In genomic region chr5:64286381-64286780, GRCh38 we compare ENCODE assay signal across 1 cellular context.
TF ChIP-seq lines count a peak whose summit lies in the region.

No MANE protein-coding gene starts in this region.

TF ChIP-seq in HepG2, 621 proteins besides CTCF, POLR2A, EP300 and RAD21:
- TF ChIP-seq KIAA2018 (CRISPR knock-in tag; IDR thresholded peaks at IDR 0.05; ENCODE audit: borderline replicate concordance), result no peak
- no peak for TF ChIP-seq RXRB (CRISPR knock-in tag; IDR thresholded peaks at IDR 0.05; ENCODE audit: borderline replicate concordance)
- no peak for TF ChIP-seq ZC3H13 (CRISPR knock-in tag; IDR thresholded peaks at IDR 0.05)
- peak; percentile 79 for TF ChIP-seq MAFF (IDR thresholded peaks at IDR 0.05; ENCODE audit: low read depth, low read length)
- no peak for TF ChIP-seq MIER2 (CRISPR knock-in tag; IDR thresholded peaks at IDR 0.05)
- TF ChIP-seq ZNF12 (CRISPR knock-in tag; IDR thresholded peaks at IDR 0.05), result no peak
- peak; percentile 43 to 86; a peak in 3 of 4 replicates for TF ChIP-seq MAFK (conservative IDR thresholded peaks at IDR 0.05 in 1 of 2, IDR thresholded peaks at IDR 0.05 in 1 of 2; ENCODE audit: low read length in 2 of 2)
- TF ChIP-seq ZSCAN9 (CRISPR knock-in tag; IDR thresholded peaks at IDR 0.05; ENCODE audit: borderline replicate concordance), result no peak
- no peak for TF ChIP-seq DBP (CRISPR knock-in tag; IDR thresholded peaks at IDR 0.05; ENCODE audit: not compliant biosample characterization)
- no peak for TF ChIP-seq ZNF232 (CRISPR knock-in tag; IDR thresholded peaks at IDR 0.05; ENCODE audit: borderline replicate concordance)
- TF ChIP-seq ZNF121 (CRISPR knock-in tag; IDR thresholded peaks at IDR 0.05), result no peak
- TF ChIP-seq NBN (conservative IDR thresholded peaks at IDR 0.05), result no peak
- TF ChIP-seq NAIF1 (CRISPR knock-in tag; IDR thresholded peaks at IDR 0.05; ENCODE audit: borderline replicate concordance), result no peak
TF ChIP-seq in HepG2: peak in this region for 2.
